In genomic region chr17:40564883-40565744, GRCh38 we compare ENCODE assay signal across 1 cellular context.
TF ChIP-seq lines count a peak whose summit lies in the region.

Gene CCR7 (minus strand): TSS chr17:40565472. CDS start chr17:40565409, 63 bp downstream.

TF ChIP-seq in GM23338, 12 proteins besides CTCF, POLR2A, EP300 and RAD21 (continued from another document):
- TF ChIP-seq, protein P1, sequence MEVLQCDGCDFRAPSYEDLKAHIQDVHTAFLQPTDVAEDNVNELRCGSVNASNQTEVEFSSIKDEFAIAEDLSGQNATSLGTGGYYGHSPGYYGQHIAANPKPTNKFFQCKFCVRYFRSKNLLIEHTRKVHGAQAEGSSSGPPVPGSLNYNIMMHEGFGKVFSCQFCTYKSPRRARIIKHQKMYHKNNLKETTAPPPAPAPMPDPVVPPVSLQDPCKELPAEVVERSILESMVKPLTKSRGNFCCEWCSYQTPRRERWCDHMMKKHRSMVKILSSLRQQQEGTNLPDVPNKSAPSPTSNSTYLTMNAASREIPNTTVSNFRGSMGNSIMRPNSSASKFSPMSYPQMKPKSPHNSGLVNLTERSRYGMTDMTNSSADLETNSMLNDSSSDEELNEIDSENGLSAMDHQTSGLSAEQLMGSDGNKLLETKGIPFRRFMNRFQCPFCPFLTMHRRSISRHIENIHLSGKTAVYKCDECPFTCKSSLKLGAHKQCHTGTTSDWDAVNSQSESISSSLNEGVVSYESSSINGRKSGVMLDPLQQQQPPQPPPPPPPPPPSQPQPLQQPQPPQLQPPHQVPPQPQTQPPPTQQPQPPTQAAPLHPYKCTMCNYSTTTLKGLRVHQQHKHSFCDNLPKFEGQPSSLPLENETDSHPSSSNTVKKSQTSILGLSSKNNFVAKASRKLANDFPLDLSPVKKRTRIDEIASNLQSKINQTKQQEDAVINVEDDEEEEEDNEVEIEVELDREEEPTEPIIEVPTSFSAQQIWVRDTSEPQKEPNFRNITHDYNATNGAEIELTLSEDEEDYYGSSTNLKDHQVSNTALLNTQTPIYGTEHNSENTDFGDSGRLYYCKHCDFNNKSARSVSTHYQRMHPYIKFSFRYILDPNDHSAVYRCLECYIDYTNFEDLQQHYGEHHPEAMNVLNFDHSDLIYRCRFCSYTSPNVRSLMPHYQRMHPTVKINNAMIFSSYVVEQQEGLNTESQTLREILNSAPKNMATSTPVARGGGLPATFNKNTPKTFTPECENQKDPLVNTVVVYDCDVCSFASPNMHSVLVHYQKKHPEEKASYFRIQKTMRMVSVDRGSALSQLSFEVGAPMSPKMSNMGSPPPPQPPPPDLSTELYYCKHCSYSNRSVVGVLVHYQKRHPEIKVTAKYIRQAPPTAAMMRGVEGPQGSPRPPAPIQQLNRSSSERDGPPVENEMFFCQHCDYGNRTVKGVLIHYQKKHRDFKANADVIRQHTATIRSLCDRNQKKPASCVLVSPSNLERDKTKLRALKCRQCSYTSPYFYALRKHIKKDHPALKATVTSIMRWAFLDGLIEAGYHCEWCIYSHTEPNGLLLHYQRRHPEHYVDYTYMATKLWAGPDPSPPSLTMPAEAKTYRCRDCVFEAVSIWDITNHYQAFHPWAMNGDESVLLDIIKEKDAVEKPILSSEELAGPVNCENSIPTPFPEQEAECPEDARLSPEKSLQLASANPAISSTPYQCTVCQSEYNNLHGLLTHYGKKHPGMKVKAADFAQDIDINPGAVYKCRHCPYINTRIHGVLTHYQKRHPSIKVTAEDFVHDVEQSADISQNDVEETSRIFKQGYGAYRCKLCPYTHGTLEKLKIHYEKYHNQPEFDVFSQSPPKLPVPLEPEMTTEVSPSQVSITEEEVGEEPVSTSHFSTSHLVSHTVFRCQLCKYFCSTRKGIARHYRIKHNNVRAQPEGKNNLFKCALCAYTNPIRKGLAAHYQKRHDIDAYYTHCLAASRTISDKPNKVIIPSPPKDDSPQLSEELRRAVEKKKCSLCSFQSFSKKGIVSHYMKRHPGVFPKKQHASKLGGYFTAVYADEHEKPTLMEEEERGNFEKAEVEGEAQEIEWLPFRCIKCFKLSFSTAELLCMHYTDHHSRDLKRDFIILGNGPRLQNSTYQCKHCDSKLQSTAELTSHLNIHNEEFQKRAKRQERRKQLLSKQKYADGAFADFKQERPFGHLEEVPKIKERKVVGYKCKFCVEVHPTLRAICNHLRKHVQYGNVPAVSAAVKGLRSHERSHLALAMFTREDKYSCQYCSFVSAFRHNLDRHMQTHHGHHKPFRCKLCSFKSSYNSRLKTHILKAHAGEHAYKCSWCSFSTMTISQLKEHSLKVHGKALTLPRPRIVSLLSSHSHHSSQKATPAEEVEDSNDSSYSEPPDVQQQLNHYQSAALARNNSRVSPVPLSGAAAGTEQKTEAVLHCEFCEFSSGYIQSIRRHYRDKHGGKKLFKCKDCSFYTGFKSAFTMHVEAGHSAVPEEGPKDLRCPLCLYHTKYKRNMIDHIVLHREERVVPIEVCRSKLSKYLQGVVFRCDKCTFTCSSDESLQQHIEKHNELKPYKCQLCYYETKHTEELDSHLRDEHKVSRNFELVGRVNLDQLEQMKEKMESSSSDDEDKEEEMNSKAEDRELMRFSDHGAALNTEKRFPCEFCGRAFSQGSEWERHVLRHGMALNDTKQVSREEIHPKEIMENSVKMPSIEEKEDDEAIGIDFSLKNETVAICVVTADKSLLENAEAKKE (CRISPR knock-in tag; IDR thresholded peaks at IDR 0.05), result no peak
- no peak for TF ChIP-seq ZNF114 (CRISPR knock-in tag; IDR thresholded peaks at IDR 0.05)
- no peak for TF ChIP-seq EZH2 (IDR thresholded peaks at IDR 0.05; ENCODE audit: low read depth, unreplicated experiment)
- TF ChIP-seq NANOG (IDR thresholded peaks at IDR 0.05; ENCODE audit: borderline replicate concordance), result no peak
- no peak for TF ChIP-seq STAT1 (IDR thresholded peaks at IDR 0.05; ENCODE audit: unreplicated experiment)
- TF ChIP-seq ZNF331 (CRISPR knock-in tag; IDR thresholded peaks at IDR 0.05; ENCODE audit: low read depth), result no peak
- no peak for TF ChIP-seq JUNB (IDR thresholded peaks at IDR 0.05; ENCODE audit: unreplicated experiment)
- TF ChIP-seq ETS1 (IDR thresholded peaks at IDR 0.05), result no peak
- no peak for TF ChIP-seq CREB1 (CRISPR knock-in tag; IDR thresholded peaks at IDR 0.05; ENCODE audit: low read depth)
- no peak for TF ChIP-seq EZH2phosphoT487 (IDR thresholded peaks at IDR 0.05; ENCODE audit: unreplicated experiment)
TF ChIP-seq in GM23338: peak in this region for 0.
